In genomic region chr21:45536301-45537081, GRCh38 we compare ENCODE assay signal across 14 cellular contexts. TPM values are rescaled to one million over a fixed set of nuclear protein-coding genes. Genes with fewer than 3 reads are reported as not detected.
DNase-seq lines count a peak whose midpoint lies in the region; ATAC-seq and TF ChIP-seq lines count a peak whose summit lies in the region.
"Had no signal": no experiment of that assay in that cellular context is flagged by ENCODE, and none has a peak within 500 bp of the region (broad histone marks: within the 10 kb centered on the region; RNA-seq: fewer than 3 reads in every experiment).

No MANE protein-coding gene starts in this region.

- H3K27ac Mint-ChIP-seq in Caco-2 (ENCODE audit: unreplicated experiment), result peak overlapping the region; percentile 35
- H3K27ac Mint-ChIP-seq: H9; stimulated activated naive CD8-positive, alpha-beta T cell treated with anti-CD3 and anti-CD28 coated beads, Interleukin-15, Interleukin-2, amounts not matched to agents 100 ng/mL and 50 ng/mL, for 24 hours had no signal

- CTCF ChIA-PET in Caco-2 (lab: Charles Lee), result interaction anchor here (0.6 kb wide), 1 partner anchor 20 kb away, joined by 4 read pairs; no protein-coding TSS in a partner anchor

- H3K36me3 Mint-ChIP-seq in Caco-2 (ENCODE audit: insufficient read depth, unreplicated experiment), result peaks cover 13% of the 10 kb centered on the region

- H3K4me1 Mint-ChIP-seq in Caco-2 (ENCODE audit: low read depth, unreplicated experiment), result no peaks in the 10 kb centered on the region

- 88 to 92% (median 89%) methylated on average over 31 of the region's 31 CpGs for WGBS in psoas muscle, 3 donors

- no peak for ATAC-seq in left ventricle myocardium superior
- no peak for ATAC-seq in psoas muscle
- no peak for ATAC-seq in HG03025 (IDR thresholded peaks at IDR 0.05; ENCODE audit: low FRiP score, unreplicated experiment)
- no peak for ATAC-seq in HG03039 (IDR thresholded peaks at IDR 0.05; ENCODE audit: unreplicated experiment)
- ATAC-seq: SK-N-SH treated with all-trans-retinoic acid at 6 μM for 48 hours had no signal

- POLR2A ChIA-PET in Caco-2 (lab: Charles Lee), result no interaction called here

- H3K9me3 Mint-ChIP-seq in Caco-2 (ENCODE audit: unreplicated experiment), result no peaks in the 10 kb centered on the region
- H3K9me3 Mint-ChIP-seq: H9; stimulated activated naive CD8-positive, alpha-beta T cell treated with anti-CD3 and anti-CD28 coated beads, Interleukin-15, Interleukin-2, amounts not matched to agents 100 ng/mL and 50 ng/mL, for 24 hours had no signal

- intact Hi-C loops in Caco-2 (cut with micrococcal nuclease; ENCODE audit: unreplicated experiment), result no loop called here
- intact Hi-C loops in left ventricle myocardium superior (cut with micrococcal nuclease), result no loop called here
- intact Hi-C loops in psoas muscle (cut with DNase I), result no loop called here

- BruUV-seq in Caco-2 (replicated peaks; lab: Mats Ljungman, UMichigan), result no TSS peak

- H3K36me3 ChIP-seq in Caco-2 (ENCODE audit: control insufficient read depth, insufficient read depth, low read length), result no peaks in the 10 kb centered on the region
- no peaks in the 10 kb centered on the region for H3K36me3 ChIP-seq in psoas muscle (ENCODE audit: insufficient read depth in 1 of 2, low read depth in 1 of 2)
- H3K36me3 ChIP-seq: cardiac muscle cell had no signal

- no peak for TF ChIP-seq CTCF in Caco-2 (IDR thresholded peaks at IDR 0.05; ENCODE audit: insufficient read depth in 1 of 2, low read depth in 1 of 2, low read length in 1 of 2, severe bottlenecking in 1 of 2, unreplicated experiment in 1 of 2)
- no peak for TF ChIP-seq CTCF in psoas muscle (IDR thresholded peaks at IDR 0.05)

- H3K9me3 ChIP-seq in Caco-2 (no peaks in the 10 kb centered on the region), psoas muscle (no peaks in the 10 kb centered on the region)

- no peak overlapping the region for H3K4me3 Mint-ChIP-seq in Caco-2 (ENCODE audit: unreplicated experiment)
- H3K4me3 Mint-ChIP-seq: H9; stimulated activated naive CD8-positive, alpha-beta T cell treated with anti-CD3 and anti-CD28 coated beads, Interleukin-15, Interleukin-2, amounts not matched to agents 100 ng/mL and 50 ng/mL, for 24 hours had no signal

- no peaks in the 10 kb centered on the region for H3K27me3 Mint-ChIP-seq in Caco-2 (ENCODE audit: insufficient read depth, unreplicated experiment)
- H3K27me3 Mint-ChIP-seq: stimulated activated naive CD8-positive, alpha-beta T cell treated with anti-CD3 and anti-CD28 coated beads, Interleukin-15, Interleukin-2, amounts not matched to agents 100 ng/mL and 50 ng/mL, for 24 hours had no signal

- DNase-seq in Caco-2, result peak in 1 of 2 experiments; percentile 26
- DNase-seq in SK-MEL-5 (ENCODE audit: low read depth, low spot score), result peak; percentile 53
- DNase-seq in left ventricle myocardium superior, result peak; percentile 26
- peak; percentile 10 to 52 for DNase-seq in psoas muscle
- no peak for DNase-seq in NCI-H524 treated with DMSO at 0.1 percent for 48 hours (lab: John Stamatoyannopoulos, UW)
- DNase-seq: H9, mesenchymal stem cell, NCI-H2107 had no signal

- in situ Hi-C loops in SK-MEL-5 (cut with HindIII; ENCODE audit: low pct_unique_long_range_greater_than_20kb, low sequenced_read_pairs), result no loop called here

- peaks cover 9% of the 10 kb centered on the region for H3K4me1 ChIP-seq in Caco-2
- H3K4me1 ChIP-seq in psoas muscle, result peaks cover 12% of the 10 kb centered on the region

- H3K27ac ChIP-seq in psoas muscle, result no peak overlapping the region
- H3K27ac ChIP-seq: cardiac muscle cell, hepatocyte had no signal

- no peaks in the 10 kb centered on the region for H3K27me3 ChIP-seq in Caco-2 (replicated peaks; ENCODE audit: control insufficient read depth, insufficient read depth, low read length)
- no peaks in the 10 kb centered on the region for H3K27me3 ChIP-seq in psoas muscle (ENCODE audit: insufficient read depth in 3 of 3, low read length in 2 of 3)
- H3K27me3 ChIP-seq: cardiac muscle cell, hepatocyte had no signal

- H3K4me3 ChIP-seq in Caco-2 (ENCODE audit: low read depth, low read length), result no peak overlapping the region
- H3K4me3 ChIP-seq in psoas muscle, result no peak overlapping the region
- H3K4me3 ChIP-seq: cardiac muscle cell, hepatocyte had no signal

RNA-seq across cellular contexts. Expression of gene SLC19A1, which starts 5.7 kb away (rescaled TPM):
- total RNA-seq in Caco-2 (2022) (45.4 and 47.3 TPM in 2 replicates), left ventricle myocardium superior (7.6 TPM), psoas muscle (1 to 10 TPM; 1.4 to 2.8 (median 1.9) TPM)
- 12.7 and 15.8 TPM in 2 replicates for total RNA-seq in SK-MEL-5 (2014; rRNA removed; shearing (Covaris generic))
- 29.9 and 35.7 TPM in 2 replicates for polyA plus RNA-seq in SK-MEL-5 (2015; cell fraction: cytosol; rRNA removed)
- polyA plus RNA-seq in SK-MEL-5 (2015; cell fraction: nucleus; rRNA removed), result 31.9 and 38.5 TPM in 2 replicates
- 1 to 10 TPM; 2.3 to 3.8 (median 3.1) TPM for polyA plus RNA-seq in psoas muscle
